11 cellular contexts compared by ENCODE assay signal in the genomic region with DNA sequence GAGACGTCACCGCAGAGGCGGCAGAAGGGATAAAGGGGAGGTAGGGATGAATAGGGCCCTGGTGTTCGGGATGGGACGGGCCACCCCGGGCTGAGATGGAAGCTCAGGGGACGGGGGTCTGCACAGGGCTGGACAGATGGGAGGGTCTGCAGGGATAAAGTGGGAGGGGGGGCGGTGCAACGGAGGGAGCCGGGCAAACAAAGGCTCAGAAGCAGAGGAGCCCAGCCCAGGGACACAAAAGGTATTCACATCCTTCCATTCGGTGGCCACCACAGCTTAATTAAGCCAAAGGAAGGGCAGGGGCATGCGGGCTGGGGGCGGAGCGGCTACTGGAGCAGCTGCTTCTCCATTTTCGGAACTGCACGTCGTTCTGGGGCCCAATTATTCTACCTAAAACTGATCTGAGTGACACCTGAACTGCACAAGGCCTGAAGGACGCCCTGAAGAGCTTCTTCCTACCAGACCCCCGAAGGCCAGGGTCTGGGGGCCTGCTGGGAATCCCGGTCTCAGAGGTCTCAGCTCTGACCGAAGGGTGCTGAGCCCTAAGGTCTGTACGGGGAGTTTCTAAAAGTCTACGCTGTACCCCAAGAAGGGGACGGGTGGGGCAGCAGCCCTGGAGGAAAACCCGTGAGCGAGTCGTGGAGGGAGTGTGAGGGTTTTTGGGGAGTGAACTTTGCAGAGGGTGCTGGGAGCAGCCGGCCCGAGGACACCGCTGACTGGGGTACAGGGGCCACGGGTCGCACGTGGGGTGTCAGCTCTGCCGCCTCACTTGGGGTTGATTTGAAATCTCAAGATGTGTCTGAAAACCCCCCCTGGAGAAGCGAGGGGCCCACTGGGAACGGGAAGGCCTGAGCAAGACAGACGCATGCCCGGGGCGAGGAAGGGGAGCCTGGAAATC.
"Had no signal": no experiment of that assay in that cellular context is flagged by ENCODE, and none has a peak within 500 bp of the region (broad histone marks: within the 10 kb centered on the region; RNA-seq: fewer than 3 reads in every experiment).

No MANE protein-coding gene starts in this region.

- H3K9me3 ChIP-seq: ascending aorta, gastroesophageal sphincter, thyroid gland had no signal

- DNase-seq: activated CD4-positive, alpha-beta T cell treated with anti-CD3 and anti-CD28 coated beads, Interleukin-2, amount 50 U/mL, for 48 hours; activated naive CD4-positive, alpha-beta T cell; activated T-cell treated with anti-CD3 and anti-CD28 coated beads, Interleukin-2, amount 50 U/mL, for 72 hours; effector CD8-positive, alpha-beta T cell; T-helper 2 cell; thyroid gland had no signal

- H3K36me3 ChIP-seq: ascending aorta, gastroesophageal sphincter, thyroid gland had no signal

- H3K36me3 Mint-ChIP-seq: naive thymus-derived CD4-positive, alpha-beta T cell had no signal

- H3K9me3 Mint-ChIP-seq: activated T-cell treated with anti-CD3 and anti-CD28 coated beads, Interleukin-2, amount 50 U/mL, for 72 hours had no signal

- H3K27ac Mint-ChIP-seq: activated T-cell treated with anti-CD3 and anti-CD28 coated beads, Interleukin-2, amount 50 U/mL, for 72 hours; naive thymus-derived CD4-positive, alpha-beta T cell had no signal

- H3K4me3 Mint-ChIP-seq: activated T-cell treated with anti-CD3 and anti-CD28 coated beads, Interleukin-2, amount 50 U/mL, for 72 hours had no signal

- H3K4me1 ChIP-seq: ascending aorta, gastroesophageal sphincter, thyroid gland had no signal

- H3K27me3 ChIP-seq: ascending aorta, thyroid gland had no signal

- H3K27ac ChIP-seq: ascending aorta, epithelial cell of prostate, gastroesophageal sphincter, thyroid gland had no signal

- ATAC-seq: activated CD4-positive, CD25-positive, alpha-beta regulatory T cell treated with anti-CD3 and anti-CD28 coated beads, Interleukin-2, amount 50 U/mL, for 24 hours; activated T-cell treated with anti-CD3 and anti-CD28 coated beads, Interleukin-2, amount 50 U/mL, for 72 hours; gastroesophageal sphincter; naive thymus-derived CD4-positive, alpha-beta T cell had no signal

- H3K4me3 ChIP-seq: ascending aorta, gastroesophageal sphincter, thyroid gland had no signal
